ENCODE assay signal across 1 cellular context in genomic region chr18:46297124-46297523, GRCh38.
TF ChIP-seq lines count a peak whose summit lies in the region.

No MANE protein-coding gene starts in this region.

TF ChIP-seq in H1, 55 proteins besides CTCF, POLR2A, EP300 and RAD21 (continued from another document):
- TF ChIP-seq GABPA (IDR thresholded peaks at IDR 0.05; ENCODE audit: borderline replicate concordance, insufficient read depth, low read length) (no peak), SRF (IDR thresholded peaks at IDR 0.05; ENCODE audit: low read depth, low read length) (no peak), HDAC2 (IDR thresholded peaks at IDR 0.05; ENCODE audit: borderline replicate concordance in 1 of 2, low read depth in 2 of 2, low read length in 2 of 2) (no peak), HDAC6 (IDR thresholded peaks at IDR 0.05; ENCODE audit: low read depth, low read length) (no peak), CREB1 (IDR thresholded peaks at IDR 0.05) (no peak), EZH2 (IDR thresholded peaks at IDR 0.05; ENCODE audit: low read depth, low read length, severe bottlenecking) (no peak), RBBP5 (IDR thresholded peaks at IDR 0.05; ENCODE audit: borderline replicate concordance, low read depth, low read length) (no peak), TAF1 (IDR thresholded peaks at IDR 0.05; ENCODE audit: low read depth, low read length) (no peak), CHD1 (IDR thresholded peaks at IDR 0.05; ENCODE audit: low read depth, low read length) (no peak), SIRT6 (IDR thresholded peaks at IDR 0.05; ENCODE audit: low read length) (no peak), SP1 (IDR thresholded peaks at IDR 0.05; ENCODE audit: low read depth, low read length) (no peak), TEAD4 (IDR thresholded peaks at IDR 0.05; ENCODE audit: low read depth, low read length) (no peak), SP2 (IDR thresholded peaks at IDR 0.05; ENCODE audit: low read length) (no peak), CHD2 (IDR thresholded peaks at IDR 0.05; ENCODE audit: low read length) (no peak), POU5F1 (IDR thresholded peaks at IDR 0.05; ENCODE audit: low read depth, low read length) (no peak), NANOG (IDR thresholded peaks at IDR 0.05; ENCODE audit: insufficient read depth, low read depth, low read length, poor library complexity, severe bottlenecking) (no peak), ASH2L (IDR thresholded peaks at IDR 0.05; ENCODE audit: low read length) (no peak), EGR1 (IDR thresholded peaks at IDR 0.05; ENCODE audit: borderline replicate concordance, low read depth, low read length) (no peak)
TF ChIP-seq in H1: peak in this region for 0.
